In the genomic region with DNA sequence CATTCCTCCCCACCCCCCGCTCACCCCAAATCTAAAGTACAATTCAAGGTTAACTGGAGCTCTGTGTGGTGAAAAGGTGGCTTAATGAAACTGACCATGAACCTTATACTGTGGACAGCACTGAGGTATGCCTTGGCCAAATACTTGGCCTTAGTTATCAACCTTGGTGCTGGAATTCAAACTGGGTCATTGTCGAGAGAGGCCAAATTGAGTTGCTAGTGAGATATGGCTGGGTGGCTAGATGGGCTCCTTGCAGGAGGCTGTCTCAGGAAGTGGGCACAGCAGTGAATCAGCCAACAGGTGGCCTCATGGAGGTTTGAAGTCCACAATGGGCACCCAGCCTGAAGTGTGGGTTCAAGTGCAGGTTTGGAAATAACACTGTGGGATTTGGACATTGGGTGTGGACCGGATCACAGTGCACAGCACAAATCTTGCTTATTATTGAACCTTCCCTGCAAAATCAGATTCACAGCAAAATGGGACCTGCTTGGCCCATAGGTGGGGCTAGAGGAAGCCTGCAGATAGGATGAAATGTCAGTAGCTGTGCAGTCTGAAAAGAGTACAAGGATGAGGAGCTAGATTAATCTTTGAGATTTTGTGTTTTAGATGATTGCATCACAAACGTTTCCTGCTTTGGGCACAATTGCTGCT, we compare ENCODE assay signal across 8 cellular contexts. TPM values are rescaled to one million over a fixed set of nuclear protein-coding genes. Genes with fewer than 3 reads are reported as not detected.
DNase-seq lines count a peak whose midpoint lies in the region; TF ChIP-seq lines count a peak whose summit lies in the region.

No MANE protein-coding gene starts in this region.

- H4K8ac ChIP-seq in mesenchymal stem cell (ENCODE audit: low read length), result peak overlapping the region; percentile 19

- H3K36me3 ChIP-seq in mesenchymal stem cell (ENCODE audit: control insufficient read depth in 1 of 2, insufficient read depth in 2 of 2, low read depth in 1 of 2, low read length in 2 of 2), result no peaks in the 10 kb centered on the region
- H3K36me3 ChIP-seq in effector memory CD4-positive, alpha-beta T cell (ENCODE audit: control insufficient read depth, insufficient read depth, low read length), result no peaks in the 10 kb centered on the region

- no peak overlapping the region for H3K4me2 ChIP-seq in mesenchymal stem cell (ENCODE audit: low read length, poor library complexity, severe bottlenecking)

- no peak overlapping the region for H3K23ac ChIP-seq in mesenchymal stem cell (ENCODE audit: low read length in 2 of 2)

- H2BK12ac ChIP-seq in mesenchymal stem cell (ENCODE audit: low read length in 2 of 2), result no peak overlapping the region

- peak; percentile 21; the same call in 1 of the 2 replicates for TF ChIP-seq RAD21 in Ishikawa (IDR thresholded peaks at IDR 0.05; ENCODE audit: low read depth)

- no peak overlapping the region for H4K91ac ChIP-seq in mesenchymal stem cell (ENCODE audit: low read length)

- no peak overlapping the region for H2BK5ac ChIP-seq in mesenchymal stem cell (ENCODE audit: low read depth, low read length, poor library complexity, severe bottlenecking)

- H3K14ac ChIP-seq in mesenchymal stem cell (ENCODE audit: low read length in 2 of 2), result no peak overlapping the region

- no peaks in the 10 kb centered on the region for H3K9me3 ChIP-seq in mesenchymal stem cell (ENCODE audit: control insufficient read depth, low read length)
- no peaks in the 10 kb centered on the region for H3K9me3 ChIP-seq in effector memory CD4-positive, alpha-beta T cell (ENCODE audit: control insufficient read depth, low read length)

- no peak overlapping the region for H2BK15ac ChIP-seq in mesenchymal stem cell (ENCODE audit: low read depth, poor library complexity, severe bottlenecking)

- 88% methylated on average over 1 of the region's 4 CpGs for WGBS in mesenchymal stem cell

- no peaks in the 10 kb centered on the region for H3K27me3 ChIP-seq in mesenchymal stem cell (ENCODE audit: control insufficient read depth in 1 of 2, insufficient read depth in 1 of 2, low read length in 2 of 2)
- H3K27me3 ChIP-seq in effector memory CD4-positive, alpha-beta T cell (replicated peaks; ENCODE audit: control insufficient read depth, insufficient read depth, low read length, poor library complexity, severe bottlenecking), result no peaks in the 10 kb centered on the region

- no peak overlapping the region for H3K9ac ChIP-seq in mesenchymal stem cell (ENCODE audit: low read length)

- H3K79me1 ChIP-seq in mesenchymal stem cell (replicated peaks; ENCODE audit: low read length, poor library complexity, severe bottlenecking), result peaks cover 12% of the 10 kb centered on the region

- no peak overlapping the region for H3K27ac ChIP-seq in mesenchymal stem cell (ENCODE audit: low read length, poor library complexity, severe bottlenecking)
- no peak overlapping the region for H3K27ac ChIP-seq in effector memory CD4-positive, alpha-beta T cell (ENCODE audit: insufficient read depth, low read length, poor library complexity, severe bottlenecking)

- H3K4me1 ChIP-seq in mesenchymal stem cell (ENCODE audit: control insufficient read depth, insufficient read depth, low read depth, low read length), result no peaks in the 10 kb centered on the region
- no peaks in the 10 kb centered on the region for H3K4me1 ChIP-seq in effector memory CD4-positive, alpha-beta T cell (ENCODE audit: control insufficient read depth, insufficient read depth, low read length, poor library complexity, severe bottlenecking)

- no peak overlapping the region for H2AK5ac ChIP-seq in mesenchymal stem cell (ENCODE audit: low read length, severe bottlenecking)

- TF ChIP-seq EP300 in Ishikawa (IDR thresholded peaks at IDR 0.05; ENCODE audit: borderline replicate concordance), result no peak

- DNase-seq in astrocyte of the spinal cord (ENCODE audit: low read depth, low spot score), result no peak
- DNase-seq in mesenchymal stem cell, result no peak
- DNase-seq in OCI-M2 (lab: John Stamatoyannopoulos, UW; ENCODE audit: unreplicated experiment), result no peak
- no peak for DNase-seq in DMS79 treated with DMSO at 0.1 percent for 48 hours (lab: John Stamatoyannopoulos, UW)
- no peak for DNase-seq in stimulated activated naive CD4-positive, alpha-beta T cell treated with Interleukin-2 at 50 U/mL for 16 hours (lab: John Stamatoyannopoulos, UW)
- DNase-seq in effector memory CD4-positive, alpha-beta T cell, result no peak

- no peak overlapping the region for H3K18ac ChIP-seq in mesenchymal stem cell (ENCODE audit: low read depth in 1 of 2, low read length in 2 of 2)

- TF ChIP-seq CTCF in GM12873 (IDR thresholded peaks at IDR 0.05; ENCODE audit: insufficient read depth, low read depth, low read length, missing control alignments), result peak; percentile 62
- peak; percentile 57 for TF ChIP-seq CTCF in astrocyte of the spinal cord (IDR thresholded peaks at IDR 0.05; ENCODE audit: low read depth, low read length)

- in situ Hi-C loops in astrocyte of the spinal cord (cut with HindIII; ENCODE audit: low sequenced_read_pairs), result no loop called here

- H3K4me3 ChIP-seq in astrocyte of the spinal cord (ENCODE audit: low read depth, low read length) (no peak overlapping the region), mesenchymal stem cell (ENCODE audit: insufficient read depth in 1 of 2, low read depth in 1 of 2, low read length in 2 of 2) (no peak overlapping the region)
- H3K4me3 ChIP-seq in effector memory CD4-positive, alpha-beta T cell (ENCODE audit: insufficient read depth, low read depth, low read length, poor library complexity, severe bottlenecking), result no peak overlapping the region

- no peak overlapping the region for H2BK120ac ChIP-seq in mesenchymal stem cell (ENCODE audit: low read depth, low read length)

- no peak overlapping the region for H3K4ac ChIP-seq in mesenchymal stem cell (ENCODE audit: low read depth in 1 of 2, low read length in 2 of 2)

- no peak overlapping the region for H2AFZ ChIP-seq in mesenchymal stem cell (ENCODE audit: low read depth, low read length)

TF ChIP-seq in Ishikawa, 13 proteins besides CTCF, POLR2A, EP300 and RAD21:
- TF ChIP-seq ZBTB7A (IDR thresholded peaks at IDR 0.05; ENCODE audit: low read depth) (no peak), CREB1 (IDR thresholded peaks at IDR 0.05; ENCODE audit: low read depth) (no peak), YY1 (IDR thresholded peaks at IDR 0.05; ENCODE audit: low read depth) (no peak), MAX (IDR thresholded peaks at IDR 0.05) (no peak), TAF1 (IDR thresholded peaks at IDR 0.05; ENCODE audit: low read depth) (no peak), TCF12 (IDR thresholded peaks at IDR 0.05; ENCODE audit: low read depth) (no peak), NFIC (IDR thresholded peaks at IDR 0.05) (no peak), CEBPB (IDR thresholded peaks at IDR 0.05) (no peak), FOXM1 (IDR thresholded peaks at IDR 0.05; ENCODE audit: borderline replicate concordance, low read depth) (no peak), EGR1 (IDR thresholded peaks at IDR 0.05) (no peak), TEAD4 (IDR thresholded peaks at IDR 0.05) (no peak), USF1 (IDR thresholded peaks at IDR 0.05) (no peak)
- TF ChIP-seq, protein P1, sequence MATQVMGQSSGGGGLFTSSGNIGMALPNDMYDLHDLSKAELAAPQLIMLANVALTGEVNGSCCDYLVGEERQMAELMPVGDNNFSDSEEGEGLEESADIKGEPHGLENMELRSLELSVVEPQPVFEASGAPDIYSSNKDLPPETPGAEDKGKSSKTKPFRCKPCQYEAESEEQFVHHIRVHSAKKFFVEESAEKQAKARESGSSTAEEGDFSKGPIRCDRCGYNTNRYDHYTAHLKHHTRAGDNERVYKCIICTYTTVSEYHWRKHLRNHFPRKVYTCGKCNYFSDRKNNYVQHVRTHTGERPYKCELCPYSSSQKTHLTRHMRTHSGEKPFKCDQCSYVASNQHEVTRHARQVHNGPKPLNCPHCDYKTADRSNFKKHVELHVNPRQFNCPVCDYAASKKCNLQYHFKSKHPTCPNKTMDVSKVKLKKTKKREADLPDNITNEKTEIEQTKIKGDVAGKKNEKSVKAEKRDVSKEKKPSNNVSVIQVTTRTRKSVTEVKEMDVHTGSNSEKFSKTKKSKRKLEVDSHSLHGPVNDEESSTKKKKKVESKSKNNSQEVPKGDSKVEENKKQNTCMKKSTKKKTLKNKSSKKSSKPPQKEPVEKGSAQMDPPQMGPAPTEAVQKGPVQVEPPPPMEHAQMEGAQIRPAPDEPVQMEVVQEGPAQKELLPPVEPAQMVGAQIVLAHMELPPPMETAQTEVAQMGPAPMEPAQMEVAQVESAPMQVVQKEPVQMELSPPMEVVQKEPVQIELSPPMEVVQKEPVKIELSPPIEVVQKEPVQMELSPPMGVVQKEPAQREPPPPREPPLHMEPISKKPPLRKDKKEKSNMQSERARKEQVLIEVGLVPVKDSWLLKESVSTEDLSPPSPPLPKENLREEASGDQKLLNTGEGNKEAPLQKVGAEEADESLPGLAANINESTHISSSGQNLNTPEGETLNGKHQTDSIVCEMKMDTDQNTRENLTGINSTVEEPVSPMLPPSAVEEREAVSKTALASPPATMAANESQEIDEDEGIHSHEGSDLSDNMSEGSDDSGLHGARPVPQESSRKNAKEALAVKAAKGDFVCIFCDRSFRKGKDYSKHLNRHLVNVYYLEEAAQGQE (IDR thresholded peaks at IDR 0.05; ENCODE audit: low read depth), result no peak
TF ChIP-seq in Ishikawa: peak in this region for 0.

RNA-seq across cellular contexts. Expression of gene BTBD3, which starts 5.6 kb away (rescaled TPM):
- polyA plus RNA-seq in mesenchymal stem cell (2013, experiment 1 of 2), result 12.2 TPM
- polyA plus RNA-seq in mesenchymal stem cell (2013, experiment 2 of 2), result 11.2 TPM
